In genomic region chr1:181635108-181635507, GRCh38 we compare ENCODE assay signal across 32 cellular contexts.
"Had no signal": no experiment of that assay in that cellular context is flagged by ENCODE, and none has a peak within 500 bp of the region (broad histone marks: within the 10 kb centered on the region; RNA-seq: fewer than 3 reads in every experiment).

No MANE protein-coding gene starts in this region.

- H3K27ac Mint-ChIP-seq: activated CD4-positive, alpha-beta memory T cell treated with anti-CD3 and anti-CD28 coated beads, Interleukin-2, amount 10 ng/mL, durations not matched to agents 7 days and 5 days; activated naive CD4-positive, alpha-beta T cell treated with anti-CD3 and anti-CD28 coated beads, Interleukin-2, amount 50 U/mL, for 24 hours; activated naive CD8-positive, alpha-beta T cell treated with anti-CD3 and anti-CD28 coated beads, Interleukin-2, amount 10 ng/mL, durations not matched to agents 7 days and 5 days; activated T-cell treated with anti-CD3 and anti-CD28 coated beads, Interleukin-2, amount 50 U/mL, for 24 hours; activated T-helper 2 cell treated with anti-CD3 and anti-CD28 coated beads, Interferon-gamma antibody, Interleukin-2, Interleukin-4, amounts not matched to agents 10 μg/mL and 5 μg/mL and 100 μg/mL, durations not matched to agents 14 hours and 24 hours and 36 hours had no signal

- H3K36me3 ChIP-seq: ascending aorta, cardiac muscle cell, colonic mucosa, MG63, SJCRH30, WERI-Rb-1 had no signal

- H3K4me1 Mint-ChIP-seq: activated CD4-positive, alpha-beta memory T cell treated with anti-CD3 and anti-CD28 coated beads, Interleukin-2, amount 10 ng/mL, durations not matched to agents 7 days and 5 days; activated naive CD4-positive, alpha-beta T cell treated with anti-CD3 and anti-CD28 coated beads, Interleukin-2, amount 50 U/mL, for 24 hours; activated naive CD8-positive, alpha-beta T cell treated with anti-CD3 and anti-CD28 coated beads, Interleukin-2, amount 10 ng/mL, durations not matched to agents 7 days and 5 days; central memory CD8-positive, alpha-beta T cell had no signal

- ATAC-seq: Panc1 had no signal

- DNase-seq: activated CD4-positive, alpha-beta memory T cell treated with anti-CD3 and anti-CD28 coated beads, Interleukin-2, amount 10 ng/mL, durations not matched to agents 7 days and 5 days; activated CD4-positive, alpha-beta T cell treated with anti-CD3 and anti-CD28 coated beads for 1 hour; activated CD4-positive, alpha-beta T cell treated with anti-CD3 and anti-CD28 coated beads for 48 hours; activated CD4-positive, CD25-positive, alpha-beta regulatory T cell; activated gamma-delta T cell; activated naive CD4-positive, alpha-beta T cell treated with Interleukin-2 at 50 U/mL for 16 hours; activated naive CD8-positive, alpha-beta T cell treated with anti-CD3 and anti-CD28 coated beads, Interleukin-2, amount 10 ng/mL, durations not matched to agents 7 days and 5 days; activated T-cell treated with anti-CD3 and anti-CD28 coated beads, Interleukin-2, amount 50 U/mL, for 24 hours; amygdala; colonic mucosa; Karpas-422; KBM-7; MG63; NCI-H1048; NCI-H1105 treated with DMSO at 0.1 percent for 48 hours; NCI-H1694; NCI-H1930; NCI-H2081 treated with DMSO at 0.1 percent for 48 hours; NCI-H2171; NCI-H510A; NCI-H526; SHP77; SJCRH30; T1000; WERI-Rb-1 had no signal

- H3K9me3 Mint-ChIP-seq: activated CD4-positive, alpha-beta memory T cell treated with anti-CD3 and anti-CD28 coated beads, Interleukin-2, amount 10 ng/mL, durations not matched to agents 7 days and 5 days; activated naive CD4-positive, alpha-beta T cell treated with anti-CD3 and anti-CD28 coated beads, Interleukin-2, amount 50 U/mL, for 24 hours; activated naive CD8-positive, alpha-beta T cell treated with anti-CD3 and anti-CD28 coated beads, Interleukin-2, amount 10 ng/mL, durations not matched to agents 7 days and 5 days; activated T-cell treated with anti-CD3 and anti-CD28 coated beads, Interleukin-2, amount 50 U/mL, for 24 hours; activated T-helper 2 cell treated with anti-CD3 and anti-CD28 coated beads, Interferon-gamma antibody, Interleukin-2, Interleukin-4, amounts not matched to agents 10 μg/mL and 5 μg/mL and 100 μg/mL, durations not matched to agents 14 hours and 24 hours and 36 hours; central memory CD8-positive, alpha-beta T cell had no signal

- H3K4me3 ChIP-seq: ascending aorta, cardiac muscle cell, colonic mucosa, MG63, SJCRH30, SK-N-MC had no signal

- H3K4me1 ChIP-seq: ascending aorta, colonic mucosa, SJCRH30 had no signal

- H3K27me3 ChIP-seq: ascending aorta, colonic mucosa, SJCRH30 had no signal

- H3K9me3 ChIP-seq: ascending aorta, colonic mucosa, MG63, SJCRH30 had no signal

- H3K4me3 Mint-ChIP-seq: activated CD4-positive, alpha-beta memory T cell treated with anti-CD3 and anti-CD28 coated beads, Interleukin-2, amount 10 ng/mL, durations not matched to agents 7 days and 5 days; activated naive CD4-positive, alpha-beta T cell treated with anti-CD3 and anti-CD28 coated beads, Interleukin-2, amount 50 U/mL, for 24 hours; activated naive CD8-positive, alpha-beta T cell treated with anti-CD3 and anti-CD28 coated beads, Interleukin-2, amount 10 ng/mL, durations not matched to agents 7 days and 5 days; activated T-cell treated with anti-CD3 and anti-CD28 coated beads, Interleukin-2, amount 50 U/mL, for 24 hours; central memory CD8-positive, alpha-beta T cell had no signal

- H3K36me3 Mint-ChIP-seq: activated naive CD4-positive, alpha-beta T cell treated with anti-CD3 and anti-CD28 coated beads, Interleukin-2, amount 50 U/mL, for 24 hours; activated naive CD8-positive, alpha-beta T cell treated with anti-CD3 and anti-CD28 coated beads, Interleukin-2, amount 10 ng/mL, durations not matched to agents 7 days and 5 days had no signal

- H3K27ac ChIP-seq: ascending aorta, cardiac muscle cell, colonic mucosa, SJCRH30, SK-N-MC, WERI-Rb-1 had no signal
